20 cellular contexts compared by ENCODE assay signal in genomic region chr19:2077398-2077797, GRCh38.
"Had no signal": no experiment of that assay in that cellular context is flagged by ENCODE, and none has a peak within 500 bp of the region (broad histone marks: within the 10 kb centered on the region; RNA-seq: fewer than 3 reads in every experiment).

No MANE protein-coding gene starts in this region.

- ATAC-seq: left lung; right cardiac atrium; stimulated activated naive CD8-positive, alpha-beta T cell treated with anti-CD3 and anti-CD28 coated beads, Interleukin-15, Interleukin-2, amounts not matched to agents 100 U/mL and 50 U/mL, for 24 hours had no signal

- H3K27me3 Mint-ChIP-seq: progenitor cell of endocrine pancreas had no signal

- H3K27me3 ChIP-seq: esophagus muscularis mucosa, hepatocyte, left lung, transverse colon, vagina had no signal

- H3K9me3 Mint-ChIP-seq: activated T-helper 2 cell treated with anti-CD3 and anti-CD28 coated beads, Interferon-gamma antibody, Interleukin-2, Interleukin-4, amounts not matched to agents 10 μg/mL and 5 μg/mL and 100 μg/mL, durations not matched to agents 14 hours and 24 hours and 36 hours; nephron had no signal

- H3K4me3 ChIP-seq: esophagus muscularis mucosa, hepatocyte, left lung, skin epidermis, transverse colon, vagina had no signal

- H3K4me3 Mint-ChIP-seq: nephron had no signal

- H3K9me3 ChIP-seq: esophagus muscularis mucosa, left lung, transverse colon, vagina had no signal

- H3K4me1 Mint-ChIP-seq: nephron had no signal

- H3K27ac ChIP-seq: esophagus muscularis mucosa, hepatocyte, left lung, skin epidermis, transverse colon, vagina had no signal

- H3K27ac Mint-ChIP-seq: activated T-helper 2 cell treated with anti-CD3 and anti-CD28 coated beads, Interferon-gamma antibody, Interleukin-2, Interleukin-4, amounts not matched to agents 10 μg/mL and 5 μg/mL and 100 μg/mL, durations not matched to agents 14 hours and 24 hours and 36 hours; nephron; progenitor cell of endocrine pancreas had no signal

- DNase-seq: activated CD4-positive, alpha-beta T cell treated with anti-CD3 and anti-CD28 coated beads, Interleukin-2, amount 50 U/mL, for 4 hours; activated CD4-positive, CD25-positive, alpha-beta regulatory T cell treated with anti-CD3 and anti-CD28 coated beads, Interleukin-2, amount 50 U/mL, for 72 hours; activated naive CD4-positive, alpha-beta T cell treated with anti-CD3 and anti-CD28 coated beads, Interleukin-2, amount 50 U/mL, for 16 hours; amniotic stem cell; left lung; mammary epithelial cell; occipital lobe; right cardiac atrium; stimulated activated CD4-positive, alpha-beta T cell treated with anti-CD3 and anti-CD28 coated beads, Interleukin-15, amount 100 ng/mL, for 24 hours; stimulated activated CD4-positive, alpha-beta T cell treated with anti-CD3 and anti-CD28 coated beads, Interleukin-4, amount 100 ng/mL, for 24 hours; stimulated activated naive CD8-positive, alpha-beta T cell treated with anti-CD3 and anti-CD28 coated beads, Interleukin-15, Interleukin-2, amounts not matched to agents 100 U/mL and 50 U/mL, for 24 hours; T1000; transverse colon had no signal
